Comparison of ENCODE assay signal across 9 cellular contexts in genomic region chr15:71691700-71692417, GRCh38.
DNase-seq lines count a peak whose midpoint lies in the region; ATAC-seq and TF ChIP-seq lines count a peak whose summit lies in the region.
"Had no signal": no experiment of that assay in that cellular context is flagged by ENCODE, and none has a peak within 500 bp of the region (broad histone marks: within the 10 kb centered on the region; RNA-seq: fewer than 3 reads in every experiment).

No MANE protein-coding gene starts in this region.

- peak overlapping the region; percentile 4 for H3K4me3 ChIP-seq in fibroblast of villous mesenchyme (ENCODE audit: low read depth, low read length)
- H3K4me3 ChIP-seq: SK-N-MC had no signal

- TF ChIP-seq CTCF in fibroblast of villous mesenchyme (IDR thresholded peaks at IDR 0.05; ENCODE audit: insufficient read depth, low read depth, low read length), result no peak

- ATAC-seq in GM19467 (IDR thresholded peaks at IDR 0.05; ENCODE audit: unreplicated experiment) (no peak), HG03039 (IDR thresholded peaks at IDR 0.05; ENCODE audit: unreplicated experiment) (no peak)

- peak; percentile 87 for DNase-seq in Daoy (ENCODE audit: low read depth)
- peak; percentile 58 for DNase-seq in SW480 (ENCODE audit: low spot score)
- peak; percentile 97 for DNase-seq in fibroblast of villous mesenchyme (ENCODE audit: low read depth)
- DNase-seq in renal cortical epithelial cell (ENCODE audit: low read depth), result peak; percentile 95
- no peak for DNase-seq in pons (ENCODE audit: low spot score)
- DNase-seq in T-helper 9 cell, result no peak

Comparison
In these comparisons a context has a peak if more than half of its experiments do, and no peak if none do; other contexts are left out.
1. DNase-seq: peak in Daoy (single experiment), SW480 (single experiment), fibroblast of villous mesenchyme (single experiment) and renal cortical epithelial cell (single experiment); none in pons (single experiment) and T-helper 9 cell (single experiment).